Comparison of ENCODE assay signal across 11 cellular contexts in the genomic region with DNA sequence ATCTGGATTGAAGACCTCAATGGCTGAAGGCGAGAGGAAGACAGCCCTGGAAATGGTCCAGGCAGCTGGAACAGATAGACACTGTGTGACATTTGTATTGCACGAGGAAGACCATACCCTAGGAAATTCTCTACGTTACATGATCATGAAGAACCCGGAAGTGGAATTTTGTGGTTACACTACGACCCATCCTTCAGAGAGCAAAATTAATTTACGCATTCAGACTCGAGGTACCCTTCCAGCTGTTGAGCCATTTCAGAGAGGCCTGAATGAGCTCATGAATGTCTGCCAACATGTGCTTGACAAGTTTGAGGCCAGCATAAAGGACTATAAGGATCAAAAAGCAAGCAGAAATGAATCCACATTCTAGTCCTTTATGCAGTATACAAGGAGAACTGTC. TPM values are rescaled to one million over a fixed set of nuclear protein-coding genes. Genes with fewer than 3 reads are reported as not detected.
A peak's percentile ranks its signal among the peaks of the same experiment; 100 is the strongest.
DNase-seq lines count a peak whose midpoint lies in the region; ATAC-seq, FAIRE-seq and TF ChIP-seq lines count a peak whose summit lies in the region.
"Had no signal": no experiment of that assay in that cellular context is flagged by ENCODE, and none has a peak within 500 bp of the region (broad histone marks: within the 10 kb centered on the region; RNA-seq: fewer than 3 reads in every experiment).

No MANE protein-coding gene starts in this region.

- 95% methylated on average over 6 of the region's 7 CpGs; no CpG with 5 or more reads in 1 of the 2 experiments for WGBS in IMR-90 (ENCODE audit: extremely low coverage in 2 of 2, insufficient read length in 1 of 2), 2 experiments
- WGBS in mesodermal cell (ENCODE audit: insufficient coverage in 2 of 2), 2 experiments, result 93 to 94% methylated on average over 7 of the region's 7 CpGs

- H2BK120ac ChIP-seq in IMR-90 (ENCODE audit: low read depth, low read length), result no peak overlapping the region

- BruUV-seq in IMR-90 (replicated peaks; lab: Mats Ljungman, UMichigan), result TSS peak; percentile 39

- no peak overlapping the region for H2BK20ac ChIP-seq in IMR-90 (ENCODE audit: low read depth, low read length)

- no peaks in the 10 kb centered on the region for H3K27me3 ChIP-seq in CD4-positive, alpha-beta memory T cell (ENCODE audit: insufficient read depth, low read length)
- no peaks in the 10 kb centered on the region for H3K27me3 ChIP-seq in IMR-90 (ENCODE audit: control insufficient read depth, insufficient read depth, low read length)
- H3K27me3 ChIP-seq in astrocyte (ENCODE audit: insufficient read depth, low read length), result no peaks in the 10 kb centered on the region
- H3K27me3 ChIP-seq: neutrophil had no signal

- peaks cover 56 to 72% of the 10 kb centered on the region in 2 experiments for H3K79me1 ChIP-seq in IMR-90 (ENCODE audit: low read depth in 1 of 2, low read length in 2 of 2)

- peaks cover 9% of the 10 kb centered on the region for H3K36me3 ChIP-seq in CD4-positive, alpha-beta memory T cell (ENCODE audit: insufficient read depth, low read length)
- peaks cover 7% of the 10 kb centered on the region; the same call in 1 of the 2 replicates for H3K36me3 ChIP-seq in IMR-90 (ENCODE audit: control insufficient read depth, insufficient read depth, low read length)
- peaks cover 7% of the 10 kb centered on the region for H3K36me3 ChIP-seq in astrocyte (ENCODE audit: insufficient read depth, low read length)
- H3K36me3 ChIP-seq in mesodermal cell (ENCODE audit: control insufficient read depth, insufficient read depth, low read length), result peaks cover 30% of the 10 kb centered on the region
- H3K36me3 ChIP-seq: neutrophil had no signal

- no peak for DNase-seq in CD4-positive, alpha-beta memory T cell
- DNase-seq in IMR-90, result no peak
- DNase-seq in astrocyte (ENCODE audit: low read depth), result no peak
- DNase-seq: stimulated activated CD8-positive, alpha-beta memory T cell treated with anti-CD3 and anti-CD28 coated beads, Interleukin-4, amount 100 ng/mL, for 48 hours; WERI-Rb-1 had no signal

- no peaks in the 10 kb centered on the region for H3K9me3 Mint-ChIP-seq in CD4-positive, alpha-beta memory T cell
- no peaks in the 10 kb centered on the region for H3K9me3 Mint-ChIP-seq in astrocyte (ENCODE audit: unreplicated experiment)

- no peak overlapping the region for H3K23ac ChIP-seq in IMR-90 (ENCODE audit: low read depth, low read length)

- no peak overlapping the region for H2AK5ac ChIP-seq in IMR-90 (ENCODE audit: low read depth, low read length)

- H2AK9ac ChIP-seq in IMR-90 (replicated peaks; ENCODE audit: low read depth, low read length, poor library complexity), result no peak overlapping the region

- no peak overlapping the region for H3K18ac ChIP-seq in IMR-90 (ENCODE audit: low read depth, low read length)

- H2AFZ ChIP-seq in IMR-90 (replicated peaks; ENCODE audit: low read length, poor library complexity), result no peak overlapping the region
- H2AFZ ChIP-seq in astrocyte (ENCODE audit: low read depth, low read length), result no peak overlapping the region

- no peaks in the 10 kb centered on the region for H3K9me3 ChIP-seq in CD4-positive, alpha-beta memory T cell (ENCODE audit: control insufficient read depth in 1 of 2, low read length in 2 of 2)
- no peaks in the 10 kb centered on the region for H3K9me3 ChIP-seq in IMR-90 (ENCODE audit: control insufficient read depth, insufficient read depth, low read length)
- no peaks in the 10 kb centered on the region for H3K9me3 ChIP-seq in astrocyte (ENCODE audit: insufficient read depth, low read depth, low read length)
- no peaks in the 10 kb centered on the region for H3K9me3 ChIP-seq in mesodermal cell (ENCODE audit: control insufficient read depth, low read length)
- H3K9me3 ChIP-seq: neutrophil had no signal

- peaks cover 60% of the 10 kb centered on the region for H3K4me1 ChIP-seq in CD4-positive, alpha-beta memory T cell (ENCODE audit: insufficient read depth, low read length)
- H3K4me1 ChIP-seq in IMR-90 (ENCODE audit: control insufficient read depth, insufficient read depth, low read length) (no peaks in the 10 kb centered on the region), astrocyte (ENCODE audit: insufficient read depth, low read length) (peaks cover 5% of the 10 kb centered on the region), mesodermal cell (ENCODE audit: control insufficient read depth, insufficient read depth, low read length, poor library complexity, severe bottlenecking) (no peaks in the 10 kb centered on the region)

- H3K4me3 ChIP-seq in CD4-positive, alpha-beta memory T cell (ENCODE audit: low read length in 2 of 2), result no peak overlapping the region
- no peak overlapping the region for H3K4me3 ChIP-seq in IMR-90 (ENCODE audit: insufficient read depth, low read depth, low read length)
- H3K4me3 ChIP-seq in astrocyte (ENCODE audit: insufficient read depth, low read depth, low read length), result no peak overlapping the region
- H3K4me3 ChIP-seq in mesodermal cell (ENCODE audit: extremely low read depth, insufficient read depth, low read length, poor library complexity, severe bottlenecking), result peak overlapping the region; percentile 82

- no peaks in the 10 kb centered on the region for H3K27me3 Mint-ChIP-seq in CD4-positive, alpha-beta memory T cell
- H3K27me3 Mint-ChIP-seq in astrocyte (ENCODE audit: low read depth, unreplicated experiment), result no peaks in the 10 kb centered on the region

- H2BK15ac ChIP-seq in IMR-90 (ENCODE audit: low read depth, low read length), result no peak overlapping the region

- H4K8ac ChIP-seq in IMR-90 (ENCODE audit: low read depth in 2 of 2, low read length in 2 of 2), result no peak overlapping the region

- no peak overlapping the region for H3K14ac ChIP-seq in IMR-90 (replicated peaks; ENCODE audit: low read depth, low read length)

- CTCF ChIA-PET in CD4-positive, alpha-beta memory T cell (lab: Charles Lee; ENCODE audit: partially characterized antibody), result interaction anchor here (0.5 to 1.1 kb wide), 2 partner anchors 176 to 195 kb away, joined by 3 read pairs; no protein-coding TSS in a partner anchor
- CTCF ChIA-PET in IMR-90 (lab: Yijun Ruan, JAX), result no interaction called here

- peaks cover 32 to 41% of the 10 kb centered on the region in 2 donors for H3K36me3 Mint-ChIP-seq in CD4-positive, alpha-beta memory T cell
- H3K36me3 Mint-ChIP-seq in astrocyte (ENCODE audit: low read depth, unreplicated experiment), result peaks cover 21% of the 10 kb centered on the region

- H2BK5ac ChIP-seq in IMR-90 (ENCODE audit: low read depth, low read length, poor library complexity, severe bottlenecking), result no peak overlapping the region

- H3K9ac ChIP-seq in IMR-90 (ENCODE audit: low read depth, low read length) (no peak overlapping the region), astrocyte (ENCODE audit: low read length) (no peak overlapping the region)

- no peak overlapping the region for H3K56ac ChIP-seq in IMR-90 (ENCODE audit: extremely low read depth, insufficient read depth, low read length)

- no peak overlapping the region for H3K4ac ChIP-seq in IMR-90 (ENCODE audit: low read depth, low read length)

- peaks cover 12% of the 10 kb centered on the region for H3K9me1 ChIP-seq in IMR-90 (ENCODE audit: insufficient read depth, low read length)

- ATAC-seq in IMR-90 (ENCODE audit: low read depth) (no peak), HG03108 (IDR thresholded peaks at IDR 0.05; ENCODE audit: unreplicated experiment) (no peak), HG02973 (IDR thresholded peaks at IDR 0.05; ENCODE audit: unreplicated experiment) (no peak), HG03565 (IDR thresholded peaks at IDR 0.05; ENCODE audit: unreplicated experiment) (no peak), HG03196 (IDR thresholded peaks at IDR 0.05; ENCODE audit: unreplicated experiment) (no peak)

- H4K20me1 ChIP-seq in IMR-90 (ENCODE audit: insufficient read depth, low read length) (peaks cover 13% of the 10 kb centered on the region; the same call in 1 of the 2 replicates), astrocyte (ENCODE audit: insufficient read depth, low read length) (peaks cover 60% of the 10 kb centered on the region)

- H3K79me2 ChIP-seq in astrocyte (ENCODE audit: insufficient read depth, low read length), result peaks cover 71% of the 10 kb centered on the region

- peaks cover 53 to 83% (median 68%) of the 10 kb centered on the region in 4 donors for H3K4me1 Mint-ChIP-seq in CD4-positive, alpha-beta memory T cell
- peaks cover 23% of the 10 kb centered on the region for H3K4me1 Mint-ChIP-seq in astrocyte (ENCODE audit: low read depth, unreplicated experiment)

- intact Hi-C loops in CD4-positive, alpha-beta memory T cell (cut with micrococcal nuclease), result loop anchor here (5.0 to 10.0 kb wide), 3 partner anchors 41 to 1032 kb away; partner anchors contain the start of gene POMP
- intact Hi-C loops in IMR-90 (cut with micrococcal nuclease), result loop anchor here (1.0 to 10.0 kb wide), 2 partner anchors 174 to 248 kb away; no protein-coding TSS in a partner anchor

- TF ChIP-seq RAD21 in IMR-90 (IDR thresholded peaks at IDR 0.05; ENCODE audit: low read length), result no peak

- in situ Hi-C loops in IMR-90 (cut with MboI; ENCODE audit: low sequenced_read_pairs), result loop anchor here (25.0 kb wide), 1 partner anchor 636 kb away; no protein-coding TSS in a partner anchor

- POLR2A ChIA-PET in CD4-positive, alpha-beta memory T cell (lab: Charles Lee; ENCODE audit: partially characterized antibody), result interaction anchor here (0.9 to 4.9 kb wide), 6 partner anchors 19 to 516 kb away, joined by 3 to 135 read pairs (median 4); partner anchors contain the start of genes GTF3A, MTIF3 and PAN3
- POLR2A ChIA-PET in IMR-90 (lab: Charles Lee; ENCODE audit: unreplicated experiment), result no interaction called here

- peak overlapping the region; percentile 56 to 96 (median 92) for H3K4me3 Mint-ChIP-seq in CD4-positive, alpha-beta memory T cell
- H3K4me3 Mint-ChIP-seq in astrocyte (ENCODE audit: unreplicated experiment), result peak overlapping the region; percentile 95

- FAIRE-seq in astrocyte (lab: Jason Lieb, UNC), result no peak

- H3K27ac ChIP-seq in CD4-positive, alpha-beta memory T cell (ENCODE audit: low read depth, low read length), result no peak overlapping the region
- H3K27ac ChIP-seq in IMR-90 (ENCODE audit: insufficient read depth, low read length) (no peak overlapping the region), astrocyte (ENCODE audit: low read depth, low read length) (no peak overlapping the region), mesodermal cell (ENCODE audit: low read depth, low read length, severe bottlenecking) (no peak overlapping the region)

- H3K27ac Mint-ChIP-seq in CD4-positive, alpha-beta memory T cell, result peak overlapping the region in 3 of 7 donors; percentile 32 to 97 (median 91)
- no peak overlapping the region for H3K27ac Mint-ChIP-seq in astrocyte (ENCODE audit: unreplicated experiment)

- no peak overlapping the region for H4K91ac ChIP-seq in IMR-90 (ENCODE audit: insufficient read depth, low read depth, low read length)

- dilution Hi-C loops in IMR-90 (cut with HindIII; ENCODE audit: low sequenced_read_pairs, unreplicated experiment), result no loop called here

- H4K5ac ChIP-seq in IMR-90 (ENCODE audit: low read depth, low read length), result no peak overlapping the region

- no peak for TF ChIP-seq CTCF in IMR-90 (conservative IDR thresholded peaks at IDR 0.05; ENCODE audit: low read depth, low read length)
- no peak for TF ChIP-seq CTCF in astrocyte (IDR thresholded peaks at IDR 0.05; ENCODE audit: insufficient read depth, low read depth, low read length)

- H3K4me2 ChIP-seq in IMR-90 (ENCODE audit: low read depth, low read length) (peak overlapping the region; percentile 98; the same call in 1 of the 2 replicates), astrocyte (ENCODE audit: low read length) (peak overlapping the region; percentile 95)

- TF ChIP-seq POLR2A in IMR-90 (IDR thresholded peaks at IDR 0.05; ENCODE audit: low read depth, low read length), result no peak

RNA-seq across cellular contexts. Expression of gene POLR1D, which starts 1.2 kb away (rescaled TPM):
- total RNA-seq in CD4-positive, alpha-beta memory T cell, result 100 to 1,000 TPM; 152 TPM
- 100 to 1,000 TPM; 117 to 141 TPM for polyA plus RNA-seq in CD4-positive, alpha-beta memory T cell
- total RNA-seq in IMR-90 (2012; rRNA removed) (65.4 and 73.9 TPM in 2 replicates), astrocyte (106 and 118 TPM in 2 replicates)
- 93.0 and 110 TPM in 2 replicates for polyA plus RNA-seq in IMR-90 (2012; rRNA removed)
- polyA plus RNA-seq in IMR-90 (2012; cell fraction: cytosol; rRNA removed), result 51.6 and 70.3 TPM in 2 replicates
- 30.3 and 82.4 TPM in 2 replicates for polyA plus RNA-seq in IMR-90 (2012; cell fraction: nucleus; rRNA removed; ENCODE audit: low replicate concordance)
- polyA plus RNA-seq in mesodermal cell (2013, experiment 1 of 2), result 160 TPM
- polyA plus RNA-seq in mesodermal cell (2013, experiment 2 of 2), result 162 TPM

RNA-seq across cellular contexts. Expression of gene LNX2, which starts 2.6 kb away (rescaled TPM):
- total RNA-seq in CD4-positive, alpha-beta memory T cell, result 10 to 100 TPM; 11.8 to 13.0 TPM
- polyA plus RNA-seq in CD4-positive, alpha-beta memory T cell, result 1 to 10 TPM; 6.6 to 6.8 TPM
- total RNA-seq in IMR-90 (2012; rRNA removed), result 7.2 and 7.8 TPM in 2 replicates
- 2.6 and 3.1 TPM in 2 replicates for polyA plus RNA-seq in IMR-90 (2012; rRNA removed)
- 1.2 and 1.4 TPM in 2 replicates for polyA plus RNA-seq in IMR-90 (2012; cell fraction: cytosol; rRNA removed)
- polyA plus RNA-seq in IMR-90 (2012; cell fraction: nucleus; rRNA removed; ENCODE audit: low replicate concordance), result 0.75 and 3.3 TPM in 2 replicates
- total RNA-seq in astrocyte, result 7.7 and 8.7 TPM in 2 replicates
- polyA plus RNA-seq in mesodermal cell (2013, experiment 1 of 2), result 7.9 TPM
- 9.3 TPM for polyA plus RNA-seq in mesodermal cell (2013, experiment 2 of 2)
